ENCODE assay signal across 8 cellular contexts in the genomic region with DNA sequence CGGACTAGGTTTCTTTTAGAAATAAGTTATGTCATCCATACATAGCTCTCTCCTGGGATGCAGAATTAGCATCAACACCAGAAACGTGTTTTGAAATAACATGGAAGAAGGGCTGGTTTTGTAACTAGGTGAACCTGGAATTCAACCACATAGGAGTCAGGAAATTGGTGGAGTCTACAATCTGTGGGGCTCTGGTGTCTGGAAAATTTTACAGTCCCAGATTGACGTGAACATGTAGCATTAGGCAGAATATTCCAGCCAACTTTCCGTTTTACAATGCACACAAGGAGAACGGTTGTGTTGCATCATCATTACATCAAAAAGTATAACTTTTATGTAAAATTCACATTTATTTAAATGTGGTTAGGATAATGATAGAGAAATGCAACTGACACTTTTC. TPM values are rescaled to one million over a fixed set of nuclear protein-coding genes. Genes with fewer than 3 reads are reported as not detected.
DNase-seq lines count a peak whose midpoint lies in the region; ATAC-seq and TF ChIP-seq lines count a peak whose summit lies in the region.

No MANE protein-coding gene starts in this region.

- H4K20me1 ChIP-seq in SK-N-SH (ENCODE audit: insufficient read depth), result no peaks in the 10 kb centered on the region

- H3K27ac ChIP-seq in SK-N-SH (ENCODE audit: low read depth in 2 of 2, low read length in 1 of 2) (peak overlapping the region in 1 of 2 experiments; percentile 62; a peak in 2 of 4 replicates), left ventricle myocardium inferior (replicated peaks) (no peak overlapping the region)

- TF ChIP-seq EP300 in SK-N-SH (IDR thresholded peaks at IDR 0.05; ENCODE audit: borderline replicate concordance in 1 of 2, low read depth in 1 of 2, low read length in 1 of 2), result no peak

- H3K27me3 ChIP-seq in SK-N-SH (ENCODE audit: insufficient read depth), result no peaks in the 10 kb centered on the region
- H3K27me3 ChIP-seq in left ventricle myocardium inferior (ENCODE audit: low read depth), result peaks cover 90% of the 10 kb centered on the region

- H3K4me3 ChIP-seq in GM12865 (ENCODE audit: low read depth, low read length) (peak overlapping the region; percentile 93), SK-N-SH (ENCODE audit: low read depth in 2 of 2, low read length in 1 of 2) (peak overlapping the region; percentile 73 to 92; a peak in 3 of 4 replicates), foreskin fibroblast (ENCODE audit: low read depth in 1 of 2, low read length in 2 of 2) (peak overlapping the region; percentile 72 to 74), left ventricle myocardium inferior (no peak overlapping the region)

- intact Hi-C loops in left ventricle myocardium inferior (cut with micrococcal nuclease), result no loop called here

- H3K36me3 ChIP-seq in SK-N-SH (replicated peaks in 1 of 2; ENCODE audit: control insufficient read depth in 1 of 2, insufficient read depth in 2 of 2, low read length in 1 of 2) (no peaks in the 10 kb centered on the region), left ventricle myocardium inferior (no peaks in the 10 kb centered on the region)

- H3K9me2 ChIP-seq in SK-N-SH, result no peaks in the 10 kb centered on the region

- TF ChIP-seq CTCF in GM12865 (IDR thresholded peaks at IDR 0.05; ENCODE audit: insufficient read depth, low read depth, low read length, missing control alignments) (no peak), SK-N-SH (IDR thresholded peaks at IDR 0.05) (no peak), foreskin fibroblast (IDR thresholded peaks at IDR 0.05; ENCODE audit: low read depth, low read length) (no peak), left ventricle myocardium inferior (IDR thresholded peaks at IDR 0.05; ENCODE audit: borderline replicate concordance) (no peak)

- no peak for TF ChIP-seq RAD21 in SK-N-SH (IDR thresholded peaks at IDR 0.05; ENCODE audit: low read length)

- ATAC-seq in HG03378 (IDR thresholded peaks at IDR 0.05; ENCODE audit: unreplicated experiment), result no peak

- DNase-seq in ACHN, result peak; percentile 10
- no peak for DNase-seq in GM12865 (ENCODE audit: low read depth)
- no peak for DNase-seq in SK-N-SH
- DNase-seq in foreskin fibroblast, result no peak
- DNase-seq in NCI-H1436 treated with DMSO at 0.1 percent for 48 hours (lab: John Stamatoyannopoulos, UW), result no peak
- no peak for DNase-seq in left ventricle myocardium inferior
- DNase-seq in NCI-H2081 treated with DMSO at 0.1 percent for 48 hours (lab: John Stamatoyannopoulos, UW), result no peak

- H3K4me2 ChIP-seq in SK-N-SH, result peak overlapping the region; percentile 94

- H3K4me1 ChIP-seq in SK-N-SH (ENCODE audit: control insufficient read depth in 1 of 2, insufficient read depth in 2 of 2, low read depth in 1 of 2, low read length in 1 of 2), result peaks cover 14 to 17% of the 10 kb centered on the region in 2 experiments; a peak in 3 of 4 replicates
- peaks cover 38% of the 10 kb centered on the region for H3K4me1 ChIP-seq in left ventricle myocardium inferior

- CTCF ChIA-PET in SK-N-SH (lab: Yijun Ruan, JAX), result interaction anchor here (1.0 to 1.4 kb wide), 4 partner anchors 83 to 703 kb away, joined by 3 to 4 read pairs (median 4); no protein-coding TSS in a partner anchor

- POLR2A ChIA-PET in SK-N-SH (lab: Yijun Ruan, JAX), result no interaction called here

- 10% methylated on average over 5 of the region's 5 CpGs for WGBS in SK-N-SH (ENCODE audit: low lambda C conversion rate)

- H3K9ac ChIP-seq in SK-N-SH, result peak overlapping the region; percentile 81; the same call in 1 of the 2 replicates

- peaks cover 3% of the 10 kb centered on the region for H3F3A ChIP-seq in SK-N-SH (replicated peaks; ENCODE audit: insufficient read depth)

- H2AFZ ChIP-seq in SK-N-SH (ENCODE audit: low read depth), result peak overlapping the region; percentile 95; the same call in 1 of the 2 replicates

- H3K79me2 ChIP-seq in SK-N-SH (ENCODE audit: insufficient read depth), result peaks cover 83% of the 10 kb centered on the region

- in situ Hi-C loops in ACHN (cut with HindIII; ENCODE audit: low pct_ligation_motif_present, low pct_unique_long_range_greater_than_20kb, low sequenced_read_pairs), result loop anchor here (25.0 kb wide), 1 partner anchor 513 kb away; no protein-coding TSS in a partner anchor

- H3K9me3 ChIP-seq in SK-N-SH (no peaks in the 10 kb centered on the region), left ventricle myocardium inferior (replicated peaks) (no peaks in the 10 kb centered on the region)

TF ChIP-seq in SK-N-SH, 30 proteins besides CTCF, POLR2A, EP300 and RAD21:
- peak; percentile 42; the same call in 1 of the 2 replicates for TF ChIP-seq TCF12 (IDR thresholded peaks at IDR 0.05)
- TF ChIP-seq, protein P1, sequence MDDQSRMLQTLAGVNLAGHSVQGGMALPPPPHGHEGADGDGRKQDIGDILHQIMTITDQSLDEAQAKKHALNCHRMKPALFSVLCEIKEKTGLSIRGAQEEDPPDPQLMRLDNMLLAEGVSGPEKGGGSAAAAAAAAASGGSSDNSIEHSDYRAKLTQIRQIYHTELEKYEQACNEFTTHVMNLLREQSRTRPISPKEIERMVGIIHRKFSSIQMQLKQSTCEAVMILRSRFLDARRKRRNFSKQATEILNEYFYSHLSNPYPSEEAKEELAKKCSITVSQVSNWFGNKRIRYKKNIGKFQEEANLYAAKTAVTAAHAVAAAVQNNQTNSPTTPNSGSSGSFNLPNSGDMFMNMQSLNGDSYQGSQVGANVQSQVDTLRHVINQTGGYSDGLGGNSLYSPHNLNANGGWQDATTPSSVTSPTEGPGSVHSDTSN (IDR thresholded peaks at IDR 0.05), result 0 out of 2 replicates have a peak, but pooled peaks have one; percentile 21
- no peak for TF ChIP-seq YY1 (IDR thresholded peaks at IDR 0.05; ENCODE audit: low read depth)

RNA-seq across cellular contexts. Expression of a gene that starts 1.9 kb away (rescaled TPM):
- 3.2 and 3.7 TPM in 2 replicates for polyA plus RNA-seq in SK-N-SH (2012; rRNA removed)
- 4.2 TPM in 2 replicates for polyA plus RNA-seq in SK-N-SH (2012; cell fraction: cytosol; rRNA removed)
- polyA plus RNA-seq in SK-N-SH (2012; cell fraction: nucleus; rRNA removed), result 3.7 and 4.7 TPM in 2 replicates
- 0.11 TPM for total RNA-seq in left ventricle myocardium inferior
